16 cellular contexts compared by ENCODE assay signal in the genomic region with DNA sequence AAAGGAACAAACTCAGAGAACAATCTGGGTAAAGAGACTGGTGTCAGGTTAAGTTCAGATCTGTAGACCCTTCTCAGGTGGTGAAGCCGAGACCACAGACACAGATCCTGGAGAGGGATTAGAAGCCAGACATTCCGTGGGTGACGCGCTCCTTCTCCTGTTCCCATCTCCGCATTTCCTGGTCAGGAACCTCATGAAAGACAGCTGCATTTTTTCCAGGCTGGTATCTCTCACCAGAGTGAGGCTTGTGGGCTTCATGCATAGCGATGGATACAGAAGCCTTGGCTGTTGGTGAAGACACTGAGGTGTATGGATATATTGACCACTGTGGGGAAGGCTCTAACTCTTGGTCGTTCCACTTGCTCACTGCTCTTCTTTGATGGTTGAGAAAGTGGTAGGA.
DNase-seq lines count a peak whose midpoint lies in the region; ATAC-seq, FAIRE-seq and TF ChIP-seq lines count a peak whose summit lies in the region.
"Had no signal": no experiment of that assay in that cellular context is flagged by ENCODE, and none has a peak within 500 bp of the region (broad histone marks: within the 10 kb centered on the region; RNA-seq: fewer than 3 reads in every experiment).

No MANE protein-coding gene starts in this region.

- H3K4me3 Mint-ChIP-seq in stimulated activated naive CD8-positive, alpha-beta T cell treated with anti-CD3 and anti-CD28 coated beads, Interleukin-15, amount 100 ng/mL, for 72 hours: no peak overlapping the region
- H3K4me3 Mint-ChIP-seq in astrocyte (ENCODE audit: unreplicated experiment): no peak overlapping the region
- no peak overlapping the region for H3K4me3 Mint-ChIP-seq in osteocyte (ENCODE audit: unreplicated experiment)
- H3K4me3 Mint-ChIP-seq in activated CD4-positive, alpha-beta T cell treated with anti-CD3 and anti-CD28 coated beads, Interleukin-2, amount 10 ng/mL, durations not matched to agents 7 days and 5 days: no peak overlapping the region
- H3K4me3 Mint-ChIP-seq: CD4-positive, alpha-beta memory T cell had no signal

- no peaks in the 10 kb centered on the region for H3K9me3 ChIP-seq in astrocyte (ENCODE audit: insufficient read depth, low read depth, low read length)
- H3K9me3 ChIP-seq: A549, BE2C had no signal

- no peaks in the 10 kb centered on the region for H3K36me3 ChIP-seq in astrocyte (ENCODE audit: insufficient read depth, low read length)
- H3K36me3 ChIP-seq: BE2C had no signal

- no peak for ATAC-seq in stimulated activated naive CD8-positive, alpha-beta T cell treated with anti-CD3 and anti-CD28 coated beads, Interleukin-15, Interleukin-2, amounts not matched to agents 100 U/mL and 50 U/mL, for 24 hours
- ATAC-seq in stimulated activated naive CD8-positive, alpha-beta T cell treated with anti-CD3 and anti-CD28 coated beads, Interleukin-15, amount 100 ng/mL, for 72 hours: no peak
- ATAC-seq: A549, HCT116 had no signal

- H3K27me3 ChIP-seq in astrocyte (ENCODE audit: insufficient read depth, low read length): peaks cover 4% of the 10 kb centered on the region
- H3K27me3 ChIP-seq: BE2C had no signal

- no peak overlapping the region for H3K4me3 ChIP-seq in astrocyte (ENCODE audit: insufficient read depth, low read depth, low read length)
- H3K4me3 ChIP-seq: A549 had no signal

- no peaks in the 10 kb centered on the region for H3K79me2 ChIP-seq in astrocyte (ENCODE audit: insufficient read depth, low read length)

- TF ChIP-seq POLR2A in H54 (IDR thresholded peaks at IDR 0.05; ENCODE audit: low read depth, low read length) (no peak), GM12891 (IDR thresholded peaks at IDR 0.05; ENCODE audit: low read depth, low read length) (no peak)

- H3K4me2 ChIP-seq in astrocyte (ENCODE audit: low read length): no peak overlapping the region
- H3K4me2 ChIP-seq: A549 had no signal

- POLR2A ChIA-PET in activated CD4-positive, alpha-beta T cell treated with anti-CD3 and anti-CD28 coated beads, Interleukin-2, amount 10 ng/mL, durations not matched to agents 7 days and 5 days (lab: Charles Lee): no interaction called here

- no peaks in the 10 kb centered on the region for H3K36me3 Mint-ChIP-seq in astrocyte (ENCODE audit: low read depth, unreplicated experiment)
- no peaks in the 10 kb centered on the region for H3K36me3 Mint-ChIP-seq in osteocyte (ENCODE audit: unreplicated experiment)
- H3K36me3 Mint-ChIP-seq in activated CD4-positive, alpha-beta T cell treated with anti-CD3 and anti-CD28 coated beads, Interleukin-2, amount 10 ng/mL, durations not matched to agents 7 days and 5 days (ENCODE audit: low read depth): peaks cover 15% of the 10 kb centered on the region

- H3K4me1 Mint-ChIP-seq in stimulated activated naive CD8-positive, alpha-beta T cell treated with anti-CD3 and anti-CD28 coated beads, Interleukin-15, amount 100 ng/mL, for 72 hours: peaks cover 82% of the 10 kb centered on the region
- H3K4me1 Mint-ChIP-seq in astrocyte (ENCODE audit: low read depth, unreplicated experiment) (peaks cover 61% of the 10 kb centered on the region), osteocyte (ENCODE audit: unreplicated experiment) (no peaks in the 10 kb centered on the region)
- peaks cover 52% of the 10 kb centered on the region for H3K4me1 Mint-ChIP-seq in activated CD4-positive, alpha-beta T cell treated with anti-CD3 and anti-CD28 coated beads, Interleukin-2, amount 10 ng/mL, durations not matched to agents 7 days and 5 days

- H3K4me1 ChIP-seq in astrocyte (ENCODE audit: insufficient read depth, low read length): no peaks in the 10 kb centered on the region
- H3K4me1 ChIP-seq: A549, BE2C had no signal

- CTCF ChIA-PET in activated CD4-positive, alpha-beta T cell treated with anti-CD3 and anti-CD28 coated beads, Interleukin-2, amount 10 ng/mL, durations not matched to agents 7 days and 5 days (lab: Charles Lee): interaction anchor here (1.3 kb wide), 1 partner anchor 8 kb away, joined by 3 read pairs; no protein-coding TSS in a partner anchor

- H3K9ac ChIP-seq in astrocyte (ENCODE audit: low read length): no peak overlapping the region

- no peak for TF ChIP-seq CTCF in astrocyte (IDR thresholded peaks at IDR 0.05; ENCODE audit: insufficient read depth, low read depth, low read length)
- no peak for TF ChIP-seq CTCF in osteocyte (IDR thresholded peaks at IDR 0.05)

- no peak overlapping the region for H2AFZ ChIP-seq in astrocyte (ENCODE audit: low read depth, low read length)

- H4K20me1 ChIP-seq in astrocyte (ENCODE audit: insufficient read depth, low read length): no peaks in the 10 kb centered on the region

- no peak for FAIRE-seq in astrocyte (lab: Jason Lieb, UNC)
- no peak for FAIRE-seq in H54 (lab: Jason Lieb, UNC)
- no peak for FAIRE-seq in GM12891 (lab: Jason Lieb, UNC)
- FAIRE-seq: A549, G401.6, GM12892 had no signal

- DNase-seq in stimulated activated naive CD8-positive, alpha-beta T cell treated with anti-CD3 and anti-CD28 coated beads, Interleukin-15, Interleukin-2, amounts not matched to agents 100 U/mL and 50 U/mL, for 24 hours: peak; percentile 1
- DNase-seq in stimulated activated naive CD8-positive, alpha-beta T cell treated with anti-CD3 and anti-CD28 coated beads, Interleukin-15, amount 100 ng/mL, for 72 hours: no peak
- DNase-seq in astrocyte (ENCODE audit: low read depth) (no peak), osteocyte (ENCODE audit: extremely low spot score, unreplicated experiment) (peak; percentile 62), H54 (ENCODE audit: insufficient read length, low spot score) (no peak), GM12891 (ENCODE audit: insufficient read length, low spot score) (no peak)
- no peak for DNase-seq in activated CD4-positive, alpha-beta T cell treated with anti-CD3 and anti-CD28 coated beads, Interleukin-2, amount 10 ng/mL, durations not matched to agents 7 days and 5 days
- DNase-seq: BE2C; CD4-positive, alpha-beta memory T cell; DMS79; EL had no signal

- no peak overlapping the region for H3K27ac ChIP-seq in astrocyte (ENCODE audit: low read depth, low read length)
- H3K27ac ChIP-seq: A549, C4-2B had no signal

- no peak overlapping the region for H3K27ac Mint-ChIP-seq in stimulated activated naive CD8-positive, alpha-beta T cell treated with anti-CD3 and anti-CD28 coated beads, Interleukin-15, amount 100 ng/mL, for 72 hours
- H3K27ac Mint-ChIP-seq in astrocyte (ENCODE audit: unreplicated experiment) (peak overlapping the region; percentile 8), osteocyte (ENCODE audit: unreplicated experiment) (no peak overlapping the region)
- no peak overlapping the region for H3K27ac Mint-ChIP-seq in activated CD4-positive, alpha-beta T cell treated with anti-CD3 and anti-CD28 coated beads, Interleukin-2, amount 10 ng/mL, durations not matched to agents 7 days and 5 days

- no peaks in the 10 kb centered on the region for H3K27me3 Mint-ChIP-seq in stimulated activated naive CD8-positive, alpha-beta T cell treated with anti-CD3 and anti-CD28 coated beads, Interleukin-15, amount 100 ng/mL, for 72 hours
- H3K27me3 Mint-ChIP-seq in astrocyte (ENCODE audit: low read depth, unreplicated experiment) (no peaks in the 10 kb centered on the region), osteocyte (ENCODE audit: unreplicated experiment) (peaks cover 7% of the 10 kb centered on the region)
- no peaks in the 10 kb centered on the region for H3K27me3 Mint-ChIP-seq in activated CD4-positive, alpha-beta T cell treated with anti-CD3 and anti-CD28 coated beads, Interleukin-2, amount 10 ng/mL, durations not matched to agents 7 days and 5 days
- H3K27me3 Mint-ChIP-seq: CD4-positive, alpha-beta memory T cell had no signal

- no peaks in the 10 kb centered on the region for H3K9me3 Mint-ChIP-seq in stimulated activated naive CD8-positive, alpha-beta T cell treated with anti-CD3 and anti-CD28 coated beads, Interleukin-15, amount 100 ng/mL, for 72 hours
- no peaks in the 10 kb centered on the region for H3K9me3 Mint-ChIP-seq in astrocyte (ENCODE audit: unreplicated experiment)
- H3K9me3 Mint-ChIP-seq in osteocyte (ENCODE audit: unreplicated experiment): no peaks in the 10 kb centered on the region
- no peaks in the 10 kb centered on the region for H3K9me3 Mint-ChIP-seq in activated CD4-positive, alpha-beta T cell treated with anti-CD3 and anti-CD28 coated beads, Interleukin-2, amount 10 ng/mL, durations not matched to agents 7 days and 5 days
- H3K9me3 Mint-ChIP-seq: CD4-positive, alpha-beta memory T cell had no signal

TF ChIP-seq in GM12891, 5 proteins besides CTCF, POLR2A, EP300 and RAD21:
- no peak for TF ChIP-seq TAF1 (IDR thresholded peaks at IDR 0.05; ENCODE audit: low read depth, low read length)
- no peak for TF ChIP-seq PAX5 (IDR thresholded peaks at IDR 0.05; ENCODE audit: insufficient read depth, low read length, severe bottlenecking)
- no peak for TF ChIP-seq POU2F2 (IDR thresholded peaks at IDR 0.05; ENCODE audit: low read depth, low read length)
- no peak for TF ChIP-seq SPI1 (IDR thresholded peaks at IDR 0.05; ENCODE audit: low read depth, low read length)
- TF ChIP-seq POLR2AphosphoS5 (IDR thresholded peaks at IDR 0.05; ENCODE audit: low read depth, low read length): no peak
TF ChIP-seq in GM12891: peak in this region for 0.

Comparison
In these comparisons a context has a peak if more than half of its experiments do, and no peak if none do; other contexts are left out.
1. DNase-seq: peak in stimulated activated naive CD8-positive, alpha-beta T cell treated with anti-CD3 and anti-CD28 coated beads, Interleukin-15, Interleukin-2, amounts not matched to agents 100 U/mL and 50 U/mL, for 24 hours (single experiment) and osteocyte (single experiment); none in stimulated activated naive CD8-positive, alpha-beta T cell treated with anti-CD3 and anti-CD28 coated beads, Interleukin-15, amount 100 ng/mL, for 72 hours (0 of 2), astrocyte (single experiment), H54 (single experiment), activated CD4-positive, alpha-beta T cell treated with anti-CD3 and anti-CD28 coated beads, Interleukin-2, amount 10 ng/mL, durations not matched to agents 7 days and 5 days (single experiment) and GM12891 (single experiment).